8 cellular contexts compared by ENCODE assay signal in genomic region chr14:66507181-66507721, GRCh38. TPM values are rescaled to one million over a fixed set of nuclear protein-coding genes. Genes with fewer than 3 reads are reported as not detected.
DNase-seq lines count a peak whose midpoint lies in the region; ATAC-seq and TF ChIP-seq lines count a peak whose summit lies in the region.

No MANE protein-coding gene starts in this region.

- peaks cover 21% of the 10 kb centered on the region for H3K27me3 ChIP-seq in HUES48 (ENCODE audit: control insufficient read depth, insufficient read depth, low read length)
- no peaks in the 10 kb centered on the region for H3K27me3 ChIP-seq in foreskin keratinocyte
- no peaks in the 10 kb centered on the region for H3K27me3 ChIP-seq in rectal smooth muscle tissue (ENCODE audit: control insufficient read depth, insufficient read depth, low read length)

- H3K9ac ChIP-seq in HUES48 (ENCODE audit: low read depth, low read length) (peak overlapping the region; percentile 75), rectal smooth muscle tissue (ENCODE audit: low read length) (peak overlapping the region; percentile 4)

- intact Hi-C loops in activated B cell treated with CpG ODN at 0.5 μM for 24 hours (cut with micrococcal nuclease) = loop anchor here (1.0 to 5.0 kb wide), 7 partner anchors 105 to 1965 kb away; partner anchors contain the start of genes EIF2S1, FNTB, HSPA2 and RDH11

- H3K9me3 ChIP-seq in HUES48 (ENCODE audit: control insufficient read depth, insufficient read depth, low read length) = no peaks in the 10 kb centered on the region

- peak overlapping the region; percentile 97 for H3K4me3 Mint-ChIP-seq in activated B cell treated with CpG ODN at 0.5 μM for 24 hours

- peaks cover 6% of the 10 kb centered on the region for H3K27me3 Mint-ChIP-seq in activated B cell treated with CpG ODN at 0.5 μM for 24 hours

- ATAC-seq in GM21360 (IDR thresholded peaks at IDR 0.05; ENCODE audit: unreplicated experiment) (peak; percentile 16), activated B cell treated with CpG ODN at 0.5 μM for 24 hours (ENCODE audit: low read depth) (peak; percentile 7), foreskin keratinocyte (peak; percentile 35)

- POLR2A ChIA-PET in activated B cell treated with CpG ODN at 0.5 μM for 24 hours (lab: Charles Lee) = interaction anchor here (0.6 to 1.8 kb wide), 4 partner anchors 10 to 852 kb away, joined by 3 to 7 read pairs (median 3); partner anchors contain the start of genes ATP6V1D and EIF2S1

- CTCF ChIA-PET in activated B cell treated with CpG ODN at 0.5 μM for 24 hours (lab: Charles Lee) = interaction anchor here (0.7 to 1.6 kb wide), 4 partner anchors 10 to 852 kb away, joined by 3 to 6 read pairs (median 4); partner anchors contain the start of gene ATP6V1D

- H3K36me3 ChIP-seq in HUES48 (ENCODE audit: control insufficient read depth, insufficient read depth, low read length) (no peaks in the 10 kb centered on the region), rectal smooth muscle tissue (ENCODE audit: control insufficient read depth, insufficient read depth, low read length) (no peaks in the 10 kb centered on the region)

- DNase-seq in DMS 273 treated with DMSO at 0.1 percent for 48 hours (lab: John Stamatoyannopoulos, UW) = peak; percentile 66
- DNase-seq in activated B cell treated with CpG ODN at 0.5 μM for 24 hours = no peak
- DNase-seq in foreskin keratinocyte = peak in 1 of 2 donors; percentile 72
- no peak for DNase-seq in NCI-H774 (lab: John Stamatoyannopoulos, UW)
- DNase-seq in superior temporal gyrus (ENCODE audit: extremely low spot score) = no peak

- peak overlapping the region; percentile 73 for H3K27ac ChIP-seq in HUES48 (ENCODE audit: low read depth, low read length)
- peak overlapping the region; percentile 52 for H3K27ac ChIP-seq in foreskin keratinocyte
- H3K27ac ChIP-seq in rectal smooth muscle tissue (ENCODE audit: low read depth, low read length) = peak overlapping the region; percentile 80

- H3K4me3 ChIP-seq in HUES48 (ENCODE audit: low read depth, low read length) (peak overlapping the region; percentile 86), rectal smooth muscle tissue (ENCODE audit: low read length) (peak overlapping the region; percentile 99)

- peaks cover 26% of the 10 kb centered on the region for H3K4me1 Mint-ChIP-seq in activated B cell treated with CpG ODN at 0.5 μM for 24 hours

- H3K36me3 Mint-ChIP-seq in activated B cell treated with CpG ODN at 0.5 μM for 24 hours (ENCODE audit: low read depth) = peaks cover 9% of the 10 kb centered on the region

- H3K9me3 Mint-ChIP-seq in activated B cell treated with CpG ODN at 0.5 μM for 24 hours = peaks cover 2% of the 10 kb centered on the region

- TF ChIP-seq CTCF in activated B cell treated with CpG ODN at 0.5 μM for 24 hours (IDR thresholded peaks at IDR 0.05) (no peak), foreskin keratinocyte (conservative IDR thresholded peaks at IDR 0.05) (no peak)

- peaks cover 4% of the 10 kb centered on the region; the same call in 1 of the 2 replicates for H3K4me1 ChIP-seq in HUES48 (ENCODE audit: control insufficient read depth, insufficient read depth, low read length)
- peaks cover 5% of the 10 kb centered on the region for H3K4me1 ChIP-seq in foreskin keratinocyte
- H3K4me1 ChIP-seq in rectal smooth muscle tissue (ENCODE audit: control insufficient read depth, insufficient read depth, low read length) = peaks cover 3% of the 10 kb centered on the region

- peak overlapping the region; percentile 86 for H3K27ac Mint-ChIP-seq in activated B cell treated with CpG ODN at 0.5 μM for 24 hours

RNA-seq across cellular contexts. Expression of gene GPHN, which starts 0.7 kb away (rescaled TPM):
- total RNA-seq in activated B cell treated with CpG ODN at 0.5 μM for 24 hours = 36.9 and 40.8 TPM in 2 replicates
- total RNA-seq in foreskin keratinocyte = 23.5 and 27.8 TPM in 2 replicates
- 16.3 and 18.2 TPM in 2 replicates for polyA plus RNA-seq in foreskin keratinocyte

RNA-seq across cellular contexts. Expression of gene CCDC196, which starts 21.1 kb away (rescaled TPM):
- total RNA-seq in activated B cell treated with CpG ODN at 0.5 μM for 24 hours (not detected in 2 replicates), foreskin keratinocyte (not detected in 2 replicates)
- polyA plus RNA-seq in foreskin keratinocyte = not detected in 2 replicates
